ENCODE assay signal across 16 cellular contexts in the genomic region with DNA sequence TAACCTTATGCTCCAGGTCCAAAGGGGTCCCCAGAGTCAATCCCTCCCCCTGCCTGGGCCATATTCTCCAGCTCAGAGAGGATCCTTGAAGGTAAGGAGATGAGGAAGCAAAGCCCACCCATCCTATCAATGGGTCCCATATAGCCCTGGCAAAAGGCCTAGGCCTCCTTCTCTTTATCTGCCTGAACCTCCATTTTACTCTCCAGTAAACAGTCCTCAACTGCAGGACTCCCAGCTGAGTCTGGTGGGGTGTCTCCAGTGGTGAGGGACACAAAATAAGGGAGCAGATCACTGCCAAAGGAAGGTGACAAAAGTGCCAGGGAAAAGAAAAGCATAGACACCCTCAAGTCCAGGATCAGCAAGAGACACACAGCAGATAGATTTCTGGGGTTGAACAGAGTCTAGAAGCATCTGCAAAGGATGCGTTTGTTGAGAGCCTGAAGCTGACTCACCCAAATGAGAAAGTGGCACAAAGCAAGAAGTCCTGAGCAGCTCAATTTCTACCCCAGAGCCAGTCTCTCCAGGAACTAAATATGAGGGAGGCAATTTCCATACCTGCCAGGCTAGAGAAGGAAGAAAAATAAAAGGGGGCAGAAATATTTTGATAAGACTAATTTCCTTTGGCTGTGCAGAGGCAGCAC.
DNase-seq lines count a peak whose midpoint lies in the region; ATAC-seq and TF ChIP-seq lines count a peak whose summit lies in the region.
"Had no signal": no experiment of that assay in that cellular context is flagged by ENCODE, and none has a peak within 500 bp of the region (broad histone marks: within the 10 kb centered on the region; RNA-seq: fewer than 3 reads in every experiment).

No MANE protein-coding gene starts in this region.

- no peak for ATAC-seq in stimulated activated memory B cell treated with anti-CD40 and anti-IgM and Interleukin-4, amounts not matched to agents 10 μg/mL and 1 μg/mL and 100 μg/mL, for 72 hours
- no peak for ATAC-seq in GM18870 (IDR thresholded peaks at IDR 0.05; ENCODE audit: unreplicated experiment)
- ATAC-seq: mucosa of descending colon, pancreas, T-cell had no signal

- no peaks in the 10 kb centered on the region for H3K27me3 Mint-ChIP-seq in stimulated activated memory B cell treated with anti-CD40 and anti-IgM and Interleukin-4, amounts not matched to agents 10 μg/mL and 1 μg/mL and 100 μg/mL, for 72 hours

- H4K20me1 ChIP-seq in Loucy (ENCODE audit: insufficient read depth, low read length, poor library complexity, severe bottlenecking): no peaks in the 10 kb centered on the region

- peak overlapping the region; percentile 95 for H3K4me3 Mint-ChIP-seq in stimulated activated memory B cell treated with anti-CD40 and anti-IgM and Interleukin-4, amounts not matched to agents 10 μg/mL and 1 μg/mL and 100 μg/mL, for 72 hours

- DNase-seq in GM06990 (ENCODE audit: extremely low read depth, insufficient read length) (no peak), fibroblast of mammary gland (ENCODE audit: low read depth) (peak; percentile 49), RWPE1 (ENCODE audit: low spot score) (no peak), NCI-H1436 treated with DMSO at 0.1 percent for 48 hours (lab: John Stamatoyannopoulos, UW) (no peak), NCI-H1694 treated with DMSO at 0.1 percent for 48 hours (lab: John Stamatoyannopoulos, UW) (no peak)
- DNase-seq: activated CD4-positive, CD25-positive, alpha-beta regulatory T cell; amniotic stem cell; mucosa of descending colon; NCI-H187 treated with DMSO at 0.1 percent for 48 hours; pancreas; RPMI8226; T-cell had no signal

- H3K27ac Mint-ChIP-seq in stimulated activated memory B cell treated with anti-CD40 and anti-IgM and Interleukin-4, amounts not matched to agents 10 μg/mL and 1 μg/mL and 100 μg/mL, for 72 hours: peak overlapping the region; percentile 98
- H3K27ac Mint-ChIP-seq: activated T-helper 2 cell treated with anti-CD3 and anti-CD28 coated beads, Interferon-gamma antibody, Interleukin-2, Interleukin-4, amounts not matched to agents 10 μg/mL and 5 μg/mL and 100 μg/mL, durations not matched to agents 14 hours and 24 hours and 36 hours; T-cell had no signal

- no peaks in the 10 kb centered on the region for H3K9me3 ChIP-seq in Loucy (ENCODE audit: insufficient read depth, low read depth, low read length)
- H3K9me3 ChIP-seq: mucosa of descending colon, pancreas had no signal

- TF ChIP-seq CTCF in GM06990 (IDR thresholded peaks at IDR 0.05; ENCODE audit: insufficient read depth, low read length, poor library complexity, severe bottlenecking) (no peak), Loucy (conservative IDR thresholded peaks at IDR 0.05; ENCODE audit: low read length) (no peak), fibroblast of mammary gland (conservative IDR thresholded peaks at IDR 0.05; ENCODE audit: control insufficient read depth, insufficient read depth, low read depth, low read length) (no peak), RWPE1 (conservative IDR thresholded peaks at IDR 0.05; ENCODE audit: low read depth) (no peak)

- peak overlapping the region; percentile 80 for H3K9ac ChIP-seq in Loucy (ENCODE audit: low read depth, low read length, poor library complexity, severe bottlenecking)

- no peak overlapping the region for H2AFZ ChIP-seq in Loucy (ENCODE audit: low read length)

- peaks cover 26% of the 10 kb centered on the region for H3K4me1 ChIP-seq in Loucy (ENCODE audit: insufficient read depth, low read length, poor library complexity, severe bottlenecking)

- POLR2A ChIA-PET in RWPE1 (lab: Yijun Ruan, JAX; ENCODE audit: low non-redundant PET): no interaction called here

- peaks cover 77% of the 10 kb centered on the region for H3K4me1 Mint-ChIP-seq in stimulated activated memory B cell treated with anti-CD40 and anti-IgM and Interleukin-4, amounts not matched to agents 10 μg/mL and 1 μg/mL and 100 μg/mL, for 72 hours

- peaks cover 19% of the 10 kb centered on the region for H3K36me3 Mint-ChIP-seq in stimulated activated memory B cell treated with anti-CD40 and anti-IgM and Interleukin-4, amounts not matched to agents 10 μg/mL and 1 μg/mL and 100 μg/mL, for 72 hours
- H3K36me3 Mint-ChIP-seq: T-cell had no signal

- no peak overlapping the region for H3K27ac ChIP-seq in RWPE1
- H3K27ac ChIP-seq: pancreas had no signal

- H3K9me3 Mint-ChIP-seq in stimulated activated memory B cell treated with anti-CD40 and anti-IgM and Interleukin-4, amounts not matched to agents 10 μg/mL and 1 μg/mL and 100 μg/mL, for 72 hours: no peaks in the 10 kb centered on the region
- H3K9me3 Mint-ChIP-seq: activated T-helper 2 cell treated with anti-CD3 and anti-CD28 coated beads, Interferon-gamma antibody, Interleukin-2, Interleukin-4, amounts not matched to agents 10 μg/mL and 5 μg/mL and 100 μg/mL, durations not matched to agents 14 hours and 24 hours and 36 hours; T-cell had no signal

- H3K4me3 ChIP-seq in GM06990 (replicated peaks; ENCODE audit: low read depth, low read length): peak overlapping the region; percentile 4; the same call in 1 of the 2 replicates
- H3K4me3 ChIP-seq in Loucy (ENCODE audit: low read length, poor library complexity, severe bottlenecking): peak overlapping the region; percentile 92
- no peak overlapping the region for H3K4me3 ChIP-seq in fibroblast of mammary gland (ENCODE audit: control insufficient read depth, low read depth, low read length)
- H3K4me3 ChIP-seq: mucosa of descending colon, pancreas had no signal

- no peaks in the 10 kb centered on the region for H3F3A ChIP-seq in Loucy (ENCODE audit: low read depth)

- H3K36me3 ChIP-seq in GM06990 (ENCODE audit: control insufficient read depth, insufficient read depth, low read length): no peaks in the 10 kb centered on the region
- H3K36me3 ChIP-seq in Loucy (ENCODE audit: insufficient read depth, low read length): no peaks in the 10 kb centered on the region
- H3K36me3 ChIP-seq: pancreas had no signal

- H3K27me3 ChIP-seq in GM06990 (replicated peaks; ENCODE audit: control insufficient read depth, insufficient read depth, low read length) (no peaks in the 10 kb centered on the region), Loucy (ENCODE audit: insufficient read depth, low read length, poor library complexity, severe bottlenecking) (no peaks in the 10 kb centered on the region)

- H3K79me2 ChIP-seq in Loucy (ENCODE audit: insufficient read depth, low read length): peaks cover 34% of the 10 kb centered on the region

- CTCF ChIA-PET in RWPE1 (lab: Yijun Ruan, JAX): interaction anchor here (0.5 to 2.7 kb wide), 2 partner anchors 284 to 407 kb away, joined by 5 to 12 read pairs; no protein-coding TSS in a partner anchor

- peak overlapping the region; percentile 99 for H3K4me2 ChIP-seq in Loucy (ENCODE audit: low read depth, low read length, poor library complexity, severe bottlenecking)

- no peaks in the 10 kb centered on the region for H3K9me2 ChIP-seq in Loucy (replicated peaks; ENCODE audit: low read depth, low read length)
